In the genomic region with DNA sequence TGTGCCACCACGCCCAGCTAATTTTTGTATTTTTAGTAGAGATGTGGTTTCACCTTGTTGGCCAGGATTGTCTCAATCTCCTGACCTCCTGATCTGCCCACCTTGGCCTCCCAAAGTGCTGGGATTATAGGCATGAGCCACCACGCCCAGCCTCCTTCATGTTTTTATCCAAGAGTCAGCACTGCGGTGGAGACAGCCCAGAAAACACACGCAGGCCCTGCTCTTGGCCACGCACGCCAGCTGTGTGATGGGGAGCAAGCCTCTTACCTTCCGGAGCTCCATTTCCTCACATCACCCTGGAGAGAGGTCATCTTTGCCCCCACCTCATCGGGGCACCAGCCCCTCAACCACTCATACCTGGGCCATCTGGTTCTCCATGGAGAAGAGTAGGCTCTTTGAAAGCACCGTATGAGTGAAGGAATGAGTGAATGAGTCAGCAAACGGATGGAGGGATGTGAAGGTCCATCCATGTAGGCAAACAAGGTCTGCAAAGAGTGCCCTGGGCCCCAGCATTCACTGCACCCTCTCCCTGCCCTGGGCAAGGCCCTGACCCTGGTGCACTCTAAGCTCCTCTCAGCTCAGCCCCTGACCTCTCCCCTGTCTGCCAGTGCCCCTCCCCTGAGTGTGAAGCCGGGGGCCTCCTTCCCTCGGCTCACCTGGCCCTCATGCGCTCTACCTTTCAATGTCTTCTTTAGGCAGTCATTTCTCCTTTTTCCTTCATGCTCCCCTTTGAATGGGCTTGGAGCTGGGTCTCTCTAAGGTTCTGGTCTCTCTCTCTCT, we compare ENCODE assay signal across 1 cellular context.
A peak's percentile ranks its signal among the peaks of the same experiment; 100 is the strongest.
TF ChIP-seq lines count a peak whose summit lies in the region.

No MANE protein-coding gene starts in this region.

TF ChIP-seq in K562, 482 proteins besides CTCF, POLR2A, EP300 and RAD21 (continued from another document):
- TF ChIP-seq, protein P1, sequence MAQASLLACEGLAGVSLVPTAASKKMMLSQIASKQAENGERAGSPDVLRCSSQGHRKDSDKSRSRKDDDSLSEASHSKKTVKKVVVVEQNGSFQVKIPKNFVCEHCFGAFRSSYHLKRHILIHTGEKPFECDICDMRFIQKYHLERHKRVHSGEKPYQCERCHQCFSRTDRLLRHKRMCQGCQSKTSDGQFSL (CRISPR knock-in tag; IDR thresholded peaks at IDR 0.05): no peak
- TF ChIP-seq, protein P1 (tag; IDR thresholded peaks at IDR 0.05): no peak
- TF ChIP-seq, protein P2, sequence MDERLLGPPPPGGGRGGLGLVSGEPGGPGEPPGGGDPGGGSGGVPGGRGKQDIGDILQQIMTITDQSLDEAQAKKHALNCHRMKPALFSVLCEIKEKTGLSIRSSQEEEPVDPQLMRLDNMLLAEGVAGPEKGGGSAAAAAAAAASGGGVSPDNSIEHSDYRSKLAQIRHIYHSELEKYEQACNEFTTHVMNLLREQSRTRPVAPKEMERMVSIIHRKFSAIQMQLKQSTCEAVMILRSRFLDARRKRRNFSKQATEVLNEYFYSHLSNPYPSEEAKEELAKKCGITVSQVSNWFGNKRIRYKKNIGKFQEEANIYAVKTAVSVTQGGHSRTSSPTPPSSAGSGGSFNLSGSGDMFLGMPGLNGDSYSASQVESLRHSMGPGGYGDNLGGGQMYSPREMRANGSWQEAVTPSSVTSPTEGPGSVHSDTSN (CRISPR knock-in tag; IDR thresholded peaks at IDR 0.05; ENCODE audit: low read depth): no peak
- TF ChIP-seq, protein P2 (tag; conservative IDR thresholded peaks at IDR 0.05; ENCODE audit: low read depth): no peak
- TF ChIP-seq TAF15 (IDR thresholded peaks at IDR 0.05; ENCODE audit: low read depth, low read length) (no peak), HMGXB4 (CRISPR knock-in tag; IDR thresholded peaks at IDR 0.05) (no peak), OTX1 (CRISPR knock-in tag; IDR thresholded peaks at IDR 0.05) (no peak), CREB5 (CRISPR knock-in tag; IDR thresholded peaks at IDR 0.05) (no peak), ZNF24 (IDR thresholded peaks at IDR 0.05) (peak; percentile 57; the same call in 1 of the 2 replicates), ZC3H8 (IDR thresholded peaks at IDR 0.05) (no peak), THAP12 (CRISPR knock-in tag; IDR thresholded peaks at IDR 0.05) (no peak), BRD4 (IDR thresholded peaks at IDR 0.05) (no peak), NEUROD1 (IDR thresholded peaks at IDR 0.05; ENCODE audit: borderline replicate concordance, low read depth, low read length, partially characterized antibody) (no peak), NFE2 (IDR thresholded peaks at IDR 0.05; ENCODE audit: low read depth) (peak; percentile 67), NR3C1 (CRISPR knock-in tag; IDR thresholded peaks at IDR 0.05) (no peak), SIN3A (IDR thresholded peaks at IDR 0.05; ENCODE audit: borderline replicate concordance in 2 of 2, control insufficient read depth in 1 of 2, low read depth in 2 of 2, low read length in 2 of 2) (no peak)
- TF ChIP-seq, protein P3, sequence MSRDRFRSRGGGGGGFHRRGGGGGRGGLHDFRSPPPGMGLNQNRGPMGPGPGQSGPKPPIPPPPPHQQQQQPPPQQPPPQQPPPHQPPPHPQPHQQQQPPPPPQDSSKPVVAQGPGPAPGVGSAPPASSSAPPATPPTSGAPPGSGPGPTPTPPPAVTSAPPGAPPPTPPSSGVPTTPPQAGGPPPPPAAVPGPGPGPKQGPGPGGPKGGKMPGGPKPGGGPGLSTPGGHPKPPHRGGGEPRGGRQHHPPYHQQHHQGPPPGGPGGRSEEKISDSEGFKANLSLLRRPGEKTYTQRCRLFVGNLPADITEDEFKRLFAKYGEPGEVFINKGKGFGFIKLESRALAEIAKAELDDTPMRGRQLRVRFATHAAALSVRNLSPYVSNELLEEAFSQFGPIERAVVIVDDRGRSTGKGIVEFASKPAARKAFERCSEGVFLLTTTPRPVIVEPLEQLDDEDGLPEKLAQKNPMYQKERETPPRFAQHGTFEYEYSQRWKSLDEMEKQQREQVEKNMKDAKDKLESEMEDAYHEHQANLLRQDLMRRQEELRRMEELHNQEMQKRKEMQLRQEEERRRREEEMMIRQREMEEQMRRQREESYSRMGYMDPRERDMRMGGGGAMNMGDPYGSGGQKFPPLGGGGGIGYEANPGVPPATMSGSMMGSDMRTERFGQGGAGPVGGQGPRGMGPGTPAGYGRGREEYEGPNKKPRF (IDR thresholded peaks at IDR 0.05; ENCODE audit: low read depth, low read length): no peak
